Comparison of ENCODE assay signal across 16 cellular contexts in the genomic region with DNA sequence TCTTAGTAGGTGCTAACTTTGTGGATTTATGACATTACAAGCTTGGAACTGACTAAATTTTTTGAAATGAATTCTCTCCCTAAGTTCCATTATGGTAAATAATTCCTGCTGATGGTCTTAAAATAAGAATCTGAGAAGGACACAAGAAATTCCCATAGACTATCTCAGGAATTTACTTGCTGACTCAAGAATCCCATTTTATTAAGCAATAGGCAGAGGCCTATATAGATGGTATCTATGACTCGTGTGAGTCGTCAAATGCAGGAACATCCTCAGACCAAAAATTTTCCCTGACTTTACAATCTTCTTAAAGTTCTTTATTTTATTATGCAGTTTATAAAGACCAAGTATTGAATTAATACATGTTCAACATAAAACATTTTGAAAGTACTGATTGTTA. TPM values are rescaled to one million over a fixed set of nuclear protein-coding genes. Genes with fewer than 3 reads are reported as not detected.
DNase-seq lines count a peak whose midpoint lies in the region; ATAC-seq and TF ChIP-seq lines count a peak whose summit lies in the region.
"Had no signal": no experiment of that assay in that cellular context is flagged by ENCODE, and none has a peak within 500 bp of the region (broad histone marks: within the 10 kb centered on the region; RNA-seq: fewer than 3 reads in every experiment).

No MANE protein-coding gene starts in this region.

- no CpG with 5 or more reads among the region's 2 CpGs for WGBS in trophoblast cell (ENCODE audit: extremely low coverage, insufficient coverage, insufficient read length)

- no peak overlapping the region for H2AFZ ChIP-seq in trophoblast cell (ENCODE audit: insufficient read depth, low read length, poor library complexity)

- no peak overlapping the region for H3K9ac ChIP-seq in trophoblast cell (ENCODE audit: low read length)

- H3K18ac ChIP-seq in trophoblast cell (ENCODE audit: low read length): no peak overlapping the region

- H3K4me2 ChIP-seq in trophoblast cell (ENCODE audit: low read length): no peak overlapping the region

- peaks cover 2% of the 10 kb centered on the region for H3K79me1 ChIP-seq in trophoblast cell (ENCODE audit: low read length)

- no peaks in the 10 kb centered on the region for H3K9me3 ChIP-seq in trophoblast cell (ENCODE audit: insufficient read depth, low read depth, low read length)
- H3K9me3 ChIP-seq: thoracic aorta had no signal

- H3K4me1 ChIP-seq in trophoblast cell (ENCODE audit: control insufficient read depth in 1 of 2, insufficient read depth in 2 of 2, low read length in 2 of 2): no peaks in the 10 kb centered on the region

- no peak overlapping the region for H3K4ac ChIP-seq in trophoblast cell (ENCODE audit: low read depth, low read length)

- H4K91ac ChIP-seq in trophoblast cell (ENCODE audit: low read depth, low read length): no peak overlapping the region

- H2BK12ac ChIP-seq in trophoblast cell (ENCODE audit: low read length): no peak overlapping the region

- no peak overlapping the region for H2BK120ac ChIP-seq in trophoblast cell (ENCODE audit: insufficient read depth, low read length, poor library complexity)

- DNase-seq in GM04503 (ENCODE audit: low read depth) (peak; percentile 47), RWPE1 (ENCODE audit: low spot score) (peak; percentile 25), fibroblast of mammary gland (ENCODE audit: low read depth) (peak; percentile 65), trophoblast cell (peak; percentile 8 to 89), 8988T (no peak)
- no peak for DNase-seq in activated effector memory CD4-positive, alpha-beta T cell treated with anti-CD3 and anti-CD28 coated beads, Interleukin-2, amount 50 U/mL, for 16 hours
- DNase-seq in stimulated activated CD8-positive, alpha-beta memory T cell treated with anti-CD3 and anti-CD28 coated beads, Interleukin-4, amount 100 ng/mL, for 48 hours: no peak
- DNase-seq: activated CD8-positive, alpha-beta T cell treated with anti-CD3 and anti-CD28 coated beads for 36 hours; activated gamma-delta T cell treated with Interleukin-2 at 50 U/mL for 16 hours; naive thymus-derived CD8-positive, alpha-beta T cell; NCI-H1105; NCI-H2171 treated with DMSO at 0.1 percent for 48 hours; stimulated activated CD4-positive, alpha-beta T cell treated with anti-CD3 and anti-CD28 coated beads, Interleukin-1b, Interleukin-23, amount 100 ng/mL, for 48 hours had no signal

- H3K4me3 ChIP-seq in fibroblast of mammary gland (ENCODE audit: control insufficient read depth, low read depth, low read length) (no peak overlapping the region), trophoblast cell (ENCODE audit: low read depth, low read length) (no peak overlapping the region)
- H3K4me3 ChIP-seq: thoracic aorta had no signal

- H3K23ac ChIP-seq in trophoblast cell (ENCODE audit: low read length): no peak overlapping the region

- H3K14ac ChIP-seq in trophoblast cell (ENCODE audit: low read length): no peak overlapping the region

- H3K27ac ChIP-seq in RWPE1 (no peak overlapping the region), trophoblast cell (ENCODE audit: low read depth, low read length) (no peak overlapping the region)
- H3K27ac ChIP-seq: thoracic aorta, VCaP had no signal

- no peaks in the 10 kb centered on the region for H3K79me2 ChIP-seq in trophoblast cell (ENCODE audit: control insufficient read depth, insufficient read depth, low read length, poor library complexity)

- CTCF ChIA-PET in RWPE1 (lab: Yijun Ruan, JAX): no interaction called here

- no peak overlapping the region for H2AK5ac ChIP-seq in trophoblast cell (ENCODE audit: low read length)

- POLR2A ChIA-PET in RWPE1 (lab: Yijun Ruan, JAX; ENCODE audit: low non-redundant PET): no interaction called here

- H4K12ac ChIP-seq in trophoblast cell (ENCODE audit: low read depth, low read length): no peak overlapping the region

- H3K27me3 ChIP-seq in trophoblast cell (ENCODE audit: insufficient read depth, low read length): no peaks in the 10 kb centered on the region

- ATAC-seq in GM19397 (IDR thresholded peaks at IDR 0.05; ENCODE audit: unreplicated experiment): no peak
- ATAC-seq: activated CD8-positive, alpha-beta T cell treated with anti-CD3 and anti-CD28 coated beads for 36 hours; naive thymus-derived CD8-positive, alpha-beta T cell had no signal

- H3K36me3 ChIP-seq in trophoblast cell (ENCODE audit: control insufficient read depth in 1 of 2, insufficient read depth in 2 of 2, low read length in 2 of 2): no peaks in the 10 kb centered on the region
- H3K36me3 ChIP-seq: thoracic aorta had no signal

- no peak overlapping the region for H4K8ac ChIP-seq in trophoblast cell (ENCODE audit: low read depth, low read length)

- no peak for TF ChIP-seq CTCF in RWPE1 (conservative IDR thresholded peaks at IDR 0.05; ENCODE audit: low read depth)
- no peak for TF ChIP-seq CTCF in fibroblast of mammary gland (conservative IDR thresholded peaks at IDR 0.05; ENCODE audit: control insufficient read depth, insufficient read depth, low read depth, low read length)

- H2BK5ac ChIP-seq in trophoblast cell (ENCODE audit: low read depth, low read length, poor library complexity): no peak overlapping the region

RNA-seq across cellular contexts. Expression of a gene that starts 30.7 kb away (rescaled TPM):
- polyA plus RNA-seq in trophoblast cell (2013): 244 and 249 TPM in 2 replicates

Comparison
In these comparisons a context has a peak if more than half of its experiments do, and no peak if none do; other contexts are left out.
1. DNase-seq: peak in GM04503 (single experiment), RWPE1 (single experiment), fibroblast of mammary gland (single experiment) and trophoblast cell (2 of 2); none in activated effector memory CD4-positive, alpha-beta T cell treated with anti-CD3 and anti-CD28 coated beads, Interleukin-2, amount 50 U/mL, for 16 hours (single experiment), 8988T (single experiment) and stimulated activated CD8-positive, alpha-beta memory T cell treated with anti-CD3 and anti-CD28 coated beads, Interleukin-4, amount 100 ng/mL, for 48 hours (single experiment).